ENCODE assay signal across 1 cellular context in genomic region chr13:33351324-33351723, GRCh38.
TF ChIP-seq lines count a peak whose summit lies in the region.

No MANE protein-coding gene starts in this region.

TF ChIP-seq in GM23338, 12 proteins besides CTCF, POLR2A, EP300 and RAD21 (continued from another document):
- TF ChIP-seq ZNF462 (CRISPR knock-in tag; IDR thresholded peaks at IDR 0.05) (no peak), POLR2AphosphoS5 (IDR thresholded peaks at IDR 0.05; ENCODE audit: low read depth) (no peak), ZNF331 (CRISPR knock-in tag; IDR thresholded peaks at IDR 0.05; ENCODE audit: low read depth) (no peak)
